In the genomic region with DNA sequence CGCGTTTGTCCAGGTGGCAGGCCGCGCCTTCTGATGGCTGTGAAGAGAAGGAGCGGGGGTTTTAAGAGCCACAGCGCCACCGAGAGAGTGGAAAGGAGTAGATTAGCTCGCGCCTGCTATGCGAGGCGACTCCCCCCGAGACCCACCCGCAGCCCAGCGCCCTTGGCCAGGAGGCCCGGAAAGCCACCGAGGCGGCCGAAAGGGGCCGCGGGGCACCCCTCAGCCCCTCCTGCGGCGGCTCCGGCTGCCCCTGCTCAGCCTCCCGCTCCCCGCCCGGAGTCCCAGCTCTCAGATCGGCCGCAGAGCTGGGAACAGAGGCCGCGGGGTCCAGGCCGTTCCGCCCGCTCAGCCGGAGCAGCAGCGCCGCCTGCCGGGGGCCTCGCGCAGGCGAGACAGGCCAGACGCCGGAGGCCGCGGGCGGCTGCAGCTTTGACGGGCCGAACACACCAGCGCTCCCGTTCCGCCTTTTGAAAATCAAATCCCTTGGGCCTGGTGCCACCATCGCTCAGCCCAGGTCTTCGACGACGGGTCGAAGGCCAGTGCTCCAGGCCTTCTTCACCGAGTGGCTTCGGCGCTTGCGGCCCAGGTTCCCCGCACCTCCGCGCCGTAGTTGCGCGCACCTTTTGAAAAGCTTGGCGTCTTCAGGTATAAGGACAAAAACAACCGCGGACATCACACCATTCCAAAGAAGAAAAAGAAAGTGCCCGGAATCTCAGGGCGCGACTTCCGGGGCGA, we compare ENCODE assay signal across 8 cellular contexts. TPM values are rescaled to one million over a fixed set of nuclear protein-coding genes. Genes with fewer than 3 reads are reported as not detected.
DNase-seq lines count a peak whose midpoint lies in the region; TF ChIP-seq lines count a peak whose summit lies in the region.

No MANE protein-coding gene starts in this region.

- DNase-seq in GM06990 (ENCODE audit: extremely low read depth, insufficient read length), result peak; percentile 80
- DNase-seq in GOT3 (lab: John Stamatoyannopoulos, UW), result peak; percentile 41
- DNase-seq in MM.1S, result peak; percentile 59
- peak; percentile 23 for DNase-seq in brain microvascular endothelial cell
- peak; percentile 11 for DNase-seq in inferior parietal cortex (ENCODE audit: extremely low spot score)
- peak; percentile 92 for DNase-seq in spleen
- DNase-seq in SJCRH30, result no peak

- H3K9me3 Mint-ChIP-seq in T-helper 1 cell treated with Interleukin-12 subunit alpha and Interleukin-12 subunit beta and Interleukin-4 antibody, amounts not matched to agents 30 μg/mL and 1 μg/mL, for 36 hours, result no peaks in the 10 kb centered on the region

- H3K9ac ChIP-seq in MM.1S (ENCODE audit: low read length), result peak overlapping the region; percentile 23; the same call in 1 of the 2 replicates

- TF ChIP-seq CTCF in GM06990 (IDR thresholded peaks at IDR 0.05; ENCODE audit: insufficient read depth, low read length, poor library complexity, severe bottlenecking), result peak; percentile 56
- peak; percentile 55 for TF ChIP-seq CTCF in MM.1S (IDR thresholded peaks at IDR 0.05; ENCODE audit: low read length)
- TF ChIP-seq CTCF in brain microvascular endothelial cell (IDR thresholded peaks at IDR 0.05; ENCODE audit: low read depth, low read length, missing control alignments), result peak; percentile 60
- TF ChIP-seq CTCF in spleen (IDR thresholded peaks at IDR 0.05 in 8 of 11, conservative IDR thresholded peaks at IDR 0.05 in 3 of 11), result peak; percentile 38 to 94 (median 82)

- H3K36me3 ChIP-seq in GM06990 (ENCODE audit: control insufficient read depth, insufficient read depth, low read length) (no peaks in the 10 kb centered on the region), MM.1S (replicated peaks; ENCODE audit: insufficient read depth, low read length) (no peaks in the 10 kb centered on the region), brain microvascular endothelial cell (replicated peaks) (no peaks in the 10 kb centered on the region), spleen (no peaks in the 10 kb centered on the region), SJCRH30 (no peaks in the 10 kb centered on the region)

- H3K9me3 ChIP-seq in MM.1S (replicated peaks; ENCODE audit: insufficient read depth, low read length) (no peaks in the 10 kb centered on the region), spleen (no peaks in the 10 kb centered on the region), SJCRH30 (replicated peaks) (no peaks in the 10 kb centered on the region)

- no peak for TF ChIP-seq POLR2A in spleen (IDR thresholded peaks at IDR 0.05)

- H3K4me3 Mint-ChIP-seq in T-helper 1 cell treated with Interleukin-12 subunit alpha and Interleukin-12 subunit beta and Interleukin-4 antibody, amounts not matched to agents 30 μg/mL and 1 μg/mL, for 36 hours, result peak overlapping the region; percentile 53

- no peaks in the 10 kb centered on the region for H3K9me2 ChIP-seq in MM.1S (replicated peaks; ENCODE audit: insufficient read depth, low read length)

- H4K20me1 ChIP-seq in MM.1S (ENCODE audit: insufficient read depth, low read length), result no peaks in the 10 kb centered on the region

- H3K27me3 ChIP-seq in GM06990 (replicated peaks; ENCODE audit: control insufficient read depth, insufficient read depth, low read length) (no peaks in the 10 kb centered on the region; the same call in 1 of the 2 replicates), MM.1S (replicated peaks; ENCODE audit: insufficient read depth, low read length) (no peaks in the 10 kb centered on the region), brain microvascular endothelial cell (replicated peaks) (peaks cover 53% of the 10 kb centered on the region), spleen (replicated peaks in 1 of 7) (peaks cover 3 to 93% (median 65%) of the 10 kb centered on the region in 7 donors), SJCRH30 (peaks cover 12% of the 10 kb centered on the region; the same call in 1 of the 2 replicates)

- no peak overlapping the region for H3K27ac Mint-ChIP-seq in T-helper 1 cell treated with Interleukin-12 subunit alpha and Interleukin-12 subunit beta and Interleukin-4 antibody, amounts not matched to agents 30 μg/mL and 1 μg/mL, for 36 hours

- H3K79me2 ChIP-seq in MM.1S (ENCODE audit: low read length), result no peaks in the 10 kb centered on the region

- 2 to 4% (median 2%) methylated on average over 31 to 73 of the region's 73 CpGs for WGBS in spleen, 5 donors

- H3K27ac ChIP-seq in MM.1S (ENCODE audit: low read length) (no peak overlapping the region), brain microvascular endothelial cell (no peak overlapping the region), spleen (peak overlapping the region in 7 of 8 donors; percentile 54 to 80 (median 70)), SJCRH30 (no peak overlapping the region)

- H2AFZ ChIP-seq in MM.1S (ENCODE audit: low read length), result peak overlapping the region; percentile 87

- peaks cover 74% of the 10 kb centered on the region for H3K27me3 Mint-ChIP-seq in T-helper 1 cell treated with Interleukin-12 subunit alpha and Interleukin-12 subunit beta and Interleukin-4 antibody, amounts not matched to agents 30 μg/mL and 1 μg/mL, for 36 hours (ENCODE audit: low read depth)

- peak overlapping the region; percentile 72 for H3K4me2 ChIP-seq in MM.1S (ENCODE audit: low read depth, low read length)

- no peaks in the 10 kb centered on the region for H3F3A ChIP-seq in MM.1S (ENCODE audit: insufficient read depth, low read length)

- H3K4me1 ChIP-seq in MM.1S (ENCODE audit: low read length) (no peaks in the 10 kb centered on the region), spleen (peaks cover 7 to 26% (median 22%) of the 10 kb centered on the region in 6 donors), SJCRH30 (no peaks in the 10 kb centered on the region)

- in situ Hi-C loops in brain microvascular endothelial cell (cut with HindIII; ENCODE audit: low pct_ligation_motif_present, low sequenced_read_pairs), result no loop called here

- peaks cover 5% of the 10 kb centered on the region for H3K4me1 Mint-ChIP-seq in T-helper 1 cell treated with Interleukin-12 subunit alpha and Interleukin-12 subunit beta and Interleukin-4 antibody, amounts not matched to agents 30 μg/mL and 1 μg/mL, for 36 hours (ENCODE audit: low read depth)

- intact Hi-C loops in spleen (cut with DNase I; ENCODE audit: low total_unique reads), result loop anchor here (10.0 kb wide), 1 partner anchor 119 kb away; no protein-coding TSS in a partner anchor

- no peaks in the 10 kb centered on the region for H3K36me3 Mint-ChIP-seq in T-helper 1 cell treated with Interleukin-12 subunit alpha and Interleukin-12 subunit beta and Interleukin-4 antibody, amounts not matched to agents 30 μg/mL and 1 μg/mL, for 36 hours (ENCODE audit: low read depth)

- H3K4me3 ChIP-seq in GM06990 (replicated peaks; ENCODE audit: low read depth, low read length) (peak overlapping the region; percentile 16), MM.1S (ENCODE audit: low read length) (peak overlapping the region; percentile 64), brain microvascular endothelial cell (ENCODE audit: low read depth, low read length) (peak overlapping the region; percentile 34), spleen (peak overlapping the region; percentile 24 to 73 (median 46)), SJCRH30 (no peak overlapping the region)

RNA-seq across cellular contexts. Expression of a gene that starts 15.3 kb away (rescaled TPM):
- total RNA-seq in spleen, result not detected
- under 1 TPM in 2 of 3 donors, not detected in 1; 0.02 to 0.03 TPM for polyA plus RNA-seq in spleen
- not detected in 2 replicates for total RNA-seq in SJCRH30 (2014; rRNA removed; shearing (Covaris generic))

RNA-seq across cellular contexts. Expression of a gene that starts 34.0 kb away (rescaled TPM):
- total RNA-seq in spleen, result not detected
- polyA plus RNA-seq in spleen, result not detected
- total RNA-seq in SJCRH30 (2014; rRNA removed; shearing (Covaris generic)), result not detected in 2 replicates

RNA-seq across cellular contexts. Expression of a gene that starts 34.7 kb away (rescaled TPM):
- 1 to 10 TPM in 1 of 7 donors, not detected in 6; 1.3 TPM for total RNA-seq in spleen
- polyA plus RNA-seq in spleen, result under 1 TPM in 1 of 3 donors, not detected in 2; 0.20 TPM
- not detected in 2 replicates for total RNA-seq in SJCRH30 (2014; rRNA removed; shearing (Covaris generic))

Comparison
In these comparisons a context has a peak if more than half of its experiments do, and no peak if none do; other contexts are left out.
1. DNase-seq: peak in GM06990 (single experiment), GOT3 (single experiment), MM.1S (single experiment), brain microvascular endothelial cell (single experiment), inferior parietal cortex (single experiment) and spleen (single experiment); none in SJCRH30 (0 of 2).
2. H3K27ac ChIP-seq: peak in spleen (7 of 8); none in MM.1S (single experiment), brain microvascular endothelial cell (single experiment) and SJCRH30 (single experiment).
3. Peak in every context shown above with its lines, with median percentiles within 50 percentile points of each other: CTCF ChIP-seq.